11 cellular contexts compared by ENCODE assay signal in the genomic region with DNA sequence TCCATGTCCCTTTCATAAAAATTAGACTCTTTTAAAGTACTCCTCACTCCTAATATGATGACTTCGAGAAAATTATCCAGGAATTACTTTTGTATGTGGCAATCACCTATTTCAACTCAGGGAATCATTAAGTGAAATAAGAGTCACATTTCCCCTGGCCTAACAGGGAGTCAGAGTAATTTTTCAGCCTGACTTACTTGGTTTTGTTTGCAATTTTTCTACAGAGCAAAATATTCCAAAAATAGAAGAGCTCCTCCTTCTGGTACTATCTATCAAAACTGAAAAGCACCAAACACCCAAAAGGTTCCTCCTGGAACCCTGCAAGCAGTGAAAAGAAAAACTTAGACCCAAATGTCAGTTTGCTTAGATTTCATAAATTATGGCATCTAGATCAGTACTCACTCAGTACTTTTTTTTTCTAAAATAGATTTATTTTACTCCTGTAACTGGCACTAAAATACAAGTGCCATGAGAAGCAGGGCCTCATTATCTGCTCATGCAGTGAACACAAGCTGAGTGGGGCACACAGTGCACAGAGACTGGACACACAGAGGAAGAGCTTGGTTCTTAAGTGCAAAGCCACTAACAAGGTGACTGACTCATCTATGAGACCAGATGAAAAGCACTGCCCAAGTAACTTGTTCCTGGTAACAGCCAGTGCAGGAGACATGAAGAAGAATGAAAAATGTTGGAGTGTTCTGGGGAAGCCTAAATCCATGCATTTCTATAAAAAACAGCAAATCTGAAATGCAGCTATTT.
DNase-seq lines count a peak whose midpoint lies in the region; ATAC-seq and TF ChIP-seq lines count a peak whose summit lies in the region.
"Had no signal": no experiment of that assay in that cellular context is flagged by ENCODE, and none has a peak within 500 bp of the region (broad histone marks: within the 10 kb centered on the region; RNA-seq: fewer than 3 reads in every experiment).

No MANE protein-coding gene starts in this region.

- H3K36me3 Mint-ChIP-seq in nephron (ENCODE audit: low read depth): peaks cover 79% of the 10 kb centered on the region

- no peak overlapping the region for H3K4me3 ChIP-seq in LNCaP clone FGC (ENCODE audit: low read depth, low read length)
- no peak overlapping the region for H3K4me3 ChIP-seq in choroid plexus epithelial cell (ENCODE audit: low read depth, low read length)
- H3K4me3 ChIP-seq: transverse colon had no signal

- H3K27ac Mint-ChIP-seq in nephron: peak overlapping the region; percentile 33 to 64 (median 50)

- peak; percentile 36 for TF ChIP-seq CTCF in LNCaP clone FGC (IDR thresholded peaks at IDR 0.05; ENCODE audit: control insufficient read depth, extremely low read depth, insufficient read depth)
- TF ChIP-seq CTCF in choroid plexus epithelial cell (conservative IDR thresholded peaks at IDR 0.05; ENCODE audit: low read depth, low read length): peak; percentile 54
- peak; percentile 35 to 44 (median 37) for TF ChIP-seq CTCF in nephron (IDR thresholded peaks at IDR 0.05; ENCODE audit: unreplicated experiment in 3 of 3)

- peaks cover 6% of the 10 kb centered on the region for H3K9me3 Mint-ChIP-seq in nephron

- no peak overlapping the region for H3K4me3 Mint-ChIP-seq in nephron

- DNase-seq in NCI-H2171 treated with DMSO at 0.1 percent for 48 hours (lab: John Stamatoyannopoulos, UW) (peak; percentile 47), NCI-H2171 (lab: John Stamatoyannopoulos, UW) (no peak), LNCaP clone FGC (ENCODE audit: low read depth) (no peak), choroid plexus epithelial cell (ENCODE audit: low read depth) (peak; percentile 60), globus pallidus (ENCODE audit: low spot score) (no peak)
- DNase-seq: ACHN; activated T-cell treated with anti-CD3 and anti-CD28 coated beads, Interleukin-2, amount 50 U/mL, for 48 hours; transverse colon had no signal

- no peaks in the 10 kb centered on the region for H3K27me3 Mint-ChIP-seq in nephron (ENCODE audit: low read depth)

- no peaks in the 10 kb centered on the region for H3K4me1 Mint-ChIP-seq in nephron

- ATAC-seq in GM21723 (IDR thresholded peaks at IDR 0.05; ENCODE audit: unreplicated experiment) (no peak), GM21825 (IDR thresholded peaks at IDR 0.05; ENCODE audit: unreplicated experiment) (no peak)

Comparison
In these comparisons a context has a peak if more than half of its experiments do, and no peak if none do; other contexts are left out.
1. DNase-seq: peak in NCI-H2171 treated with DMSO at 0.1 percent for 48 hours (single experiment) and choroid plexus epithelial cell (single experiment); none in NCI-H2171 (single experiment), LNCaP clone FGC (single experiment) and globus pallidus (single experiment).
2. Peak in every context shown above with its lines, with median percentiles within 50 percentile points of each other: CTCF ChIP-seq.